Comparison of ENCODE assay signal across 8 cellular contexts in genomic region chr4:40149960-40150385, GRCh38. TPM values are rescaled to one million over a fixed set of nuclear protein-coding genes. Genes with fewer than 3 reads are reported as not detected.
DNase-seq lines count a peak whose midpoint lies in the region; ATAC-seq and TF ChIP-seq lines count a peak whose summit lies in the region.

No MANE protein-coding gene starts in this region.

- no peaks in the 10 kb centered on the region for H3K36me3 ChIP-seq in Caco-2 (ENCODE audit: control insufficient read depth, insufficient read depth, low read length)
- no peaks in the 10 kb centered on the region for H3K36me3 ChIP-seq in right atrium auricular region

- H3K4me3 ChIP-seq in Caco-2 (ENCODE audit: low read depth, low read length) (no peak overlapping the region), right atrium auricular region (no peak overlapping the region)

- peaks cover 53% of the 10 kb centered on the region for H3K36me3 Mint-ChIP-seq in Caco-2 (ENCODE audit: insufficient read depth, unreplicated experiment)
- peaks cover 33% of the 10 kb centered on the region for H3K36me3 Mint-ChIP-seq in T-helper 1 cell treated with Interleukin-12 subunit alpha and Interleukin-12 subunit beta and Interleukin-4 antibody, amounts not matched to agents 30 μg/mL and 1 μg/mL, for 36 hours (ENCODE audit: low read depth)
- H3K36me3 Mint-ChIP-seq in activated naive CD8-positive, alpha-beta T cell treated with anti-CD3 and anti-CD28 coated beads, Interleukin-2, amount 50 U/mL, for 24 hours (ENCODE audit: low read depth): peaks cover 25% of the 10 kb centered on the region

- no peaks in the 10 kb centered on the region for H3K9me3 Mint-ChIP-seq in Caco-2 (ENCODE audit: unreplicated experiment)
- peaks cover 14% of the 10 kb centered on the region for H3K9me3 Mint-ChIP-seq in T-helper 1 cell treated with Interleukin-12 subunit alpha and Interleukin-12 subunit beta and Interleukin-4 antibody, amounts not matched to agents 30 μg/mL and 1 μg/mL, for 36 hours
- peaks cover 11% of the 10 kb centered on the region for H3K9me3 Mint-ChIP-seq in activated naive CD8-positive, alpha-beta T cell treated with anti-CD3 and anti-CD28 coated beads, Interleukin-2, amount 50 U/mL, for 24 hours

- BruUV-seq in Caco-2 (replicated peaks; lab: Mats Ljungman, UMichigan): no TSS peak

- peak; percentile 54 to 69 for DNase-seq in Caco-2
- peak; percentile 67 for DNase-seq in NCI-H146 treated with DMSO at 0.1 percent for 48 hours (lab: John Stamatoyannopoulos, UW; ENCODE audit: unreplicated experiment)
- DNase-seq in activated naive CD8-positive, alpha-beta T cell treated with anti-CD3 and anti-CD28 coated beads, Interleukin-2, amount 50 U/mL, for 24 hours: peak; percentile 65
- peak; percentile 70 for DNase-seq in right atrium auricular region (ENCODE audit: low spot score)
- peak; percentile 35 for DNase-seq in smooth muscle cell of the brain vasculature (ENCODE audit: low read depth, low spot score)

- CTCF ChIA-PET in Caco-2 (lab: Charles Lee): interaction anchor here (0.7 kb wide), 1 partner anchor 179 kb away, joined by 5 read pairs; no protein-coding TSS in a partner anchor

- no peak overlapping the region for H3K27ac Mint-ChIP-seq in Caco-2 (ENCODE audit: unreplicated experiment)
- H3K27ac Mint-ChIP-seq in T-helper 1 cell treated with Interleukin-12 subunit alpha and Interleukin-12 subunit beta and Interleukin-4 antibody, amounts not matched to agents 30 μg/mL and 1 μg/mL, for 36 hours: peak overlapping the region; percentile 36
- H3K27ac Mint-ChIP-seq in activated naive CD8-positive, alpha-beta T cell treated with anti-CD3 and anti-CD28 coated beads, Interleukin-2, amount 50 U/mL, for 24 hours: peak overlapping the region; percentile 18

- H3K4me1 ChIP-seq in Caco-2 (peaks cover 15% of the 10 kb centered on the region; the same call in 1 of the 2 replicates), right atrium auricular region (no peaks in the 10 kb centered on the region)

- no peak overlapping the region for H3K4me3 Mint-ChIP-seq in Caco-2 (ENCODE audit: unreplicated experiment)
- H3K4me3 Mint-ChIP-seq in T-helper 1 cell treated with Interleukin-12 subunit alpha and Interleukin-12 subunit beta and Interleukin-4 antibody, amounts not matched to agents 30 μg/mL and 1 μg/mL, for 36 hours: no peak overlapping the region
- no peak overlapping the region for H3K4me3 Mint-ChIP-seq in activated naive CD8-positive, alpha-beta T cell treated with anti-CD3 and anti-CD28 coated beads, Interleukin-2, amount 50 U/mL, for 24 hours

- TF ChIP-seq CTCF in Caco-2 (IDR thresholded peaks at IDR 0.05; ENCODE audit: insufficient read depth in 1 of 2, low read depth in 1 of 2, low read length in 1 of 2, severe bottlenecking in 1 of 2, unreplicated experiment in 1 of 2) (peak; percentile 74 to 79), right atrium auricular region (IDR thresholded peaks at IDR 0.05) (peak; percentile 78 to 82)

- no peak overlapping the region for H3K27ac ChIP-seq in right atrium auricular region

- POLR2A ChIA-PET in Caco-2 (lab: Charles Lee): no interaction called here

- ATAC-seq in GM21786 (IDR thresholded peaks at IDR 0.05; ENCODE audit: unreplicated experiment) (peak; percentile 65), GM21390 (IDR thresholded peaks at IDR 0.05; ENCODE audit: unreplicated experiment) (no peak)
- ATAC-seq in activated naive CD8-positive, alpha-beta T cell treated with anti-CD3 and anti-CD28 coated beads, Interleukin-2, amount 50 U/mL, for 24 hours: peak; percentile 76

- H3K9me3 ChIP-seq in Caco-2 (peaks cover 5% of the 10 kb centered on the region), right atrium auricular region (no peaks in the 10 kb centered on the region)

- H3K27me3 ChIP-seq in Caco-2 (replicated peaks; ENCODE audit: control insufficient read depth, insufficient read depth, low read length) (no peaks in the 10 kb centered on the region), right atrium auricular region (no peaks in the 10 kb centered on the region)

- no peaks in the 10 kb centered on the region for H3K4me1 Mint-ChIP-seq in Caco-2 (ENCODE audit: low read depth, unreplicated experiment)
- peaks cover 16% of the 10 kb centered on the region for H3K4me1 Mint-ChIP-seq in T-helper 1 cell treated with Interleukin-12 subunit alpha and Interleukin-12 subunit beta and Interleukin-4 antibody, amounts not matched to agents 30 μg/mL and 1 μg/mL, for 36 hours (ENCODE audit: low read depth)
- H3K4me1 Mint-ChIP-seq in activated naive CD8-positive, alpha-beta T cell treated with anti-CD3 and anti-CD28 coated beads, Interleukin-2, amount 50 U/mL, for 24 hours: peaks cover 34% of the 10 kb centered on the region

- no peaks in the 10 kb centered on the region for H3K27me3 Mint-ChIP-seq in Caco-2 (ENCODE audit: insufficient read depth, unreplicated experiment)
- H3K27me3 Mint-ChIP-seq in T-helper 1 cell treated with Interleukin-12 subunit alpha and Interleukin-12 subunit beta and Interleukin-4 antibody, amounts not matched to agents 30 μg/mL and 1 μg/mL, for 36 hours (ENCODE audit: low read depth): no peaks in the 10 kb centered on the region
- no peaks in the 10 kb centered on the region for H3K27me3 Mint-ChIP-seq in activated naive CD8-positive, alpha-beta T cell treated with anti-CD3 and anti-CD28 coated beads, Interleukin-2, amount 50 U/mL, for 24 hours

- intact Hi-C loops in Caco-2 (cut with micrococcal nuclease; ENCODE audit: unreplicated experiment): loop anchor here (1.0 to 5.0 kb wide), 5 partner anchors 97 to 567 kb away; no protein-coding TSS in a partner anchor

RNA-seq across cellular contexts. Expression of gene RHOH, which starts 46.9 kb away (rescaled TPM):
- total RNA-seq in Caco-2 (2022) (not detected in 2 replicates), right atrium auricular region (1 to 10 TPM in 1 of 2 donors, under 1 TPM in 1; 0.47 to 1.2 TPM)
